In the genomic region with DNA sequence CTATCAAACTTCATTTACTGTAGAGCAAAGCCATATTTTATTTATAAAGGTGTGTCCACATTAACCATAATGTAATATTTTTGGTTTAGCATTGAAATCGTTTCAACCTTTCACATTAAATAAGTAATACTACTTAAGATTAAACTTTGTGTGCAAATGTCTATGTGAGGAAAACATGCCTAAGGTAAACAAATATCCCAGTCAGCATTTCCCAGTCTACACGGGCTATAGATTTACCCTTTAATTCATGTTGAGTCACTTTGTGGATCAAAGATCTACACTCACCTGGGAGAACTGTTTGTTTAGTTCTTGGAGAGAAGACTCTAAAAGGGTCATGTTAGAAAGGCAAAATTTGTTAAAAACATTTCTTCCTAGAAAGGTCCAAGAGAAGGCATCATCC, we compare ENCODE assay signal across 2 cellular contexts.
TF ChIP-seq lines count a peak whose summit lies in the region.

No MANE protein-coding gene starts in this region.

TF ChIP-seq in HepG2, 621 proteins besides CTCF, POLR2A, EP300 and RAD21:
- TF ChIP-seq MAFF (IDR thresholded peaks at IDR 0.05; ENCODE audit: low read depth, low read length) (peak; percentile 82), TSC22D2 (CRISPR knock-in tag; IDR thresholded peaks at IDR 0.05; ENCODE audit: borderline replicate concordance) (no peak), SP4 (CRISPR knock-in tag; IDR thresholded peaks at IDR 0.05) (no peak), KMT2A (CRISPR knock-in tag; IDR thresholded peaks at IDR 0.05) (no peak), ZNF282 (IDR thresholded peaks at IDR 0.05; ENCODE audit: partially characterized antibody) (no peak), ZNF652 (CRISPR knock-in tag; IDR thresholded peaks at IDR 0.05; ENCODE audit: borderline replicate concordance, low read depth) (no peak), IRX3 (CRISPR knock-in tag; IDR thresholded peaks at IDR 0.05; ENCODE audit: borderline replicate concordance, low read depth) (no peak), MAFK (conservative IDR thresholded peaks at IDR 0.05 in 1 of 2, IDR thresholded peaks at IDR 0.05 in 1 of 2; ENCODE audit: low read length in 2 of 2) (peak; percentile 86 to 87), CBFB (CRISPR knock-in tag; IDR thresholded peaks at IDR 0.05) (no peak)

TF ChIP-seq in IMR-90, 13 proteins besides CTCF, POLR2A, EP300 and RAD21:
- TF ChIP-seq MAFK (IDR thresholded peaks at IDR 0.05; ENCODE audit: low read depth, low read length) (peak; percentile 38; the same call in 1 of the 2 replicates), FOS (IDR thresholded peaks at IDR 0.05; ENCODE audit: low read depth, low read length) (no peak)
